In the genomic region with DNA sequence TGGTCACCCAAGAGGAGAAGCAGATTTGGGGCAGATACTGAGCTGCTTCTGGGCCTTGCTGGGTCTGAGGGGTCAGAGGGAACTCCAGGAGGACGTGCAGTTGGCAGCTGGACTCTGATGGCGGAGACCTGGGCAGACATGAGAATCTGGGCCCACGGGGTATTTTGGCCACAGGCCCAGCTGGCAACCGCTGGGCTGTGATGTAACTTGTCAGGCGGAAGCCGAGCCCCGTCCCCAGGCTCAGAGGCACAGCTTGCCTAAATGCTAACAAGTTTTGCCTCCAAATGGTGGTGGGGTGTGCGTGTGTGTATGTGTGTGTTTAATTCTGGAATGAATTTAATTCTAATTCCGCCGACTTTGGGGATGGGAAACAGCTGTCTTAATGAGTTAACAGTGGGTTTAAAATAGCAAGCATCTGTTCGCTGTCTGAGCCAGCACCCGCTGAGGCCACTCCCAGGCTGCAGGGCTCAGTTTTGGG, we compare ENCODE assay signal across 22 cellular contexts. TPM values are rescaled to one million over a fixed set of nuclear protein-coding genes. Genes with fewer than 3 reads are reported as not detected.
DNase-seq lines count a peak whose midpoint lies in the region; ATAC-seq, FAIRE-seq and TF ChIP-seq lines count a peak whose summit lies in the region.
"Had no signal": no experiment of that assay in that cellular context is flagged by ENCODE, and none has a peak within 500 bp of the region (broad histone marks: within the 10 kb centered on the region; RNA-seq: fewer than 3 reads in every experiment).

No MANE protein-coding gene starts in this region.

- H3K27ac ChIP-seq in heart left ventricle (no peak overlapping the region), small intestine (ENCODE audit: low read depth in 1 of 2, low read length in 1 of 2) (no peak overlapping the region)
- H3K27ac ChIP-seq: adrenal gland, GM23248, Peyer's patch, prostate gland, uterus had no signal

- H3K27me3 ChIP-seq in heart left ventricle (no peaks in the 10 kb centered on the region), small intestine (ENCODE audit: control insufficient read depth in 2 of 2, insufficient read depth in 2 of 2, low read length in 2 of 2) (peaks cover 0 to 2% of the 10 kb centered on the region in 2 donors)
- H3K27me3 ChIP-seq: Peyer's patch, uterus had no signal

- H3K36me3 ChIP-seq in heart left ventricle (no peaks in the 10 kb centered on the region), small intestine (ENCODE audit: control insufficient read depth in 2 of 2, insufficient read depth in 2 of 2, low read length in 2 of 2) (no peaks in the 10 kb centered on the region)
- H3K36me3 ChIP-seq: adrenal gland, Peyer's patch, prostate gland, uterus had no signal

- WGBS in heart left ventricle, 4 donors: 18 to 31% (median 25%) methylated on average over 12 of the region's 12 CpGs
- WGBS in small intestine, 3 donors: 42 to 56% (median 51%) methylated on average over 12 of the region's 12 CpGs

- peak; percentile 77 for ATAC-seq in Right ventricle myocardium inferior
- peak in 3 of 4 donors; percentile 36 to 65 (median 52) for ATAC-seq in heart left ventricle
- ATAC-seq: activated CD8-positive, alpha-beta T cell treated with anti-CD3 and anti-CD28 coated beads, Interleukin-2, amount 10 ng/mL, durations not matched to agents 7 days and 5 days; WTC11 had no signal

- peaks cover 0 to 5% (median 0%) of the 10 kb centered on the region in 12 donors for H3K9me3 ChIP-seq in heart left ventricle
- H3K9me3 ChIP-seq in small intestine (ENCODE audit: control insufficient read depth, low read depth): no peaks in the 10 kb centered on the region
- H3K9me3 ChIP-seq: adrenal gland, Peyer's patch, prostate gland, uterus had no signal

- FAIRE-seq in small intestine (lab: Jason Lieb, UNC): no peak
- FAIRE-seq: D721Med had no signal

- no peak for TF ChIP-seq POLR2A in heart left ventricle (IDR thresholded peaks at IDR 0.05)

- H3K4me1 ChIP-seq in heart left ventricle (peaks cover 0 to 8% (median 0%) of the 10 kb centered on the region in 12 donors), small intestine (ENCODE audit: control insufficient read depth in 2 of 2, insufficient read depth in 1 of 2, low read depth in 1 of 2, low read length in 1 of 2) (no peaks in the 10 kb centered on the region)
- H3K4me1 ChIP-seq: adrenal gland, prostate gland, uterus had no signal

- intact Hi-C loops in Right ventricle myocardium inferior (cut with DNase I) (no loop called here), cardiac septum (cut with DNase I) (no loop called here), heart left ventricle (cut with DNase I) (no loop called here)

- DNase-seq in Right ventricle myocardium inferior (ENCODE audit: missing footprints): peak; percentile 70
- DNase-seq in cardiac septum (ENCODE audit: low spot score): no peak
- DNase-seq in RPMI8226: peak; percentile 55
- DNase-seq in heart left ventricle: peak in 2 of 5 donors; percentile 20 to 63
- DNase-seq in Kasumi-1 (lab: John Stamatoyannopoulos, UW): no peak
- no peak for DNase-seq in small intestine
- no peak for DNase-seq in activated gamma-delta T cell treated with Interleukin-2 at 50 U/mL for 16 hours
- no peak for DNase-seq in dedifferentiated amniotic fluid mesenchymal stem cell (ENCODE audit: extremely low spot score)
- DNase-seq: activated CD8-positive, alpha-beta T cell treated with anti-CD3 and anti-CD28 coated beads, Interleukin-2, amount 10 ng/mL, durations not matched to agents 7 days and 5 days; adrenal gland; GM23248; NCI-H1436; NCI-H526 treated with DMSO at 0.1 percent for 48 hours; Peyer's patch; uterus had no signal

- TF ChIP-seq CTCF in heart left ventricle (IDR thresholded peaks at IDR 0.05): no peak

- no peak overlapping the region for H3K4me3 ChIP-seq in heart left ventricle
- H3K4me3 ChIP-seq in small intestine (ENCODE audit: low read depth in 1 of 2, low read length in 2 of 2): no peak overlapping the region
- H3K4me3 ChIP-seq: adrenal gland, GM23248, Peyer's patch, prostate gland, uterus had no signal

RNA-seq across cellular contexts. Expression of gene ZNRF4, which starts 11.6 kb away (rescaled TPM):
- not detected for total RNA-seq in Right ventricle myocardium inferior
- total RNA-seq in cardiac septum: not detected
- not detected for total RNA-seq in heart left ventricle
- polyA plus RNA-seq in heart left ventricle: not detected
- polyA plus RNA-seq in small intestine: not detected
- total RNA-seq: activated CD8-positive, alpha-beta T cell treated with anti-CD3 and anti-CD28 coated beads, Interleukin-2, amount 10 ng/mL, durations not matched to agents 7 days and 5 days; activated T-helper 1 cell treated with anti-CD3 and anti-CD28 coated beads, Interleukin-12 subunit alpha, Interleukin-12 subunit beta, Interleukin-2, Interleukin-4 antibody, amounts not matched to agents 30 ng/mL and 10 ng/mL and 1 ng/mL, durations not matched to agents 14 hours and 24 hours and 36 hours; adrenal gland; cerebellum; fibroblast of villous mesenchyme; GM23248; lower leg skin; Peyer's patch; uterus; WTC11 had no signal
- polyA plus RNA-seq: adrenal gland, GM23248 had no signal

Comparison
In these comparisons a context has a peak if more than half of its experiments do, and no peak if none do; other contexts are left out.
1. DNase-seq: peak in Right ventricle myocardium inferior (single experiment) and RPMI8226 (single experiment); none in cardiac septum (single experiment), Kasumi-1 (0 of 2), small intestine (single experiment), activated gamma-delta T cell treated with Interleukin-2 at 50 U/mL for 16 hours (single experiment) and dedifferentiated amniotic fluid mesenchymal stem cell (single experiment).